In the genomic region with DNA sequence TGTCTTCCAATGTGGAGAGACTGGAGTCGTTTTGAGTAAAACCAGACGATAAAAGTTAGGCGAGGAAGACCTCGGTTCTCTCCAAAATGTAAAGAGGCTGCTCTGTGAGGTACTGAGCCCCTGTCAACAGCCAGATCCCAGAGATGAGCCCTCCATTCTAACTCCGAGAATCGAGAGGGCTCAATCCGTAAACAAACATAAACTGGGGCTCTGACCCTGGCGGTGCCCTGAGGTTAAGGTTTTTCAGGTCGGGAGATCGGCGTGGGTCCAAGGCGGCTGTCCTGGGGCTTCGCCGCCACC, we compare ENCODE assay signal across 8 cellular contexts. TPM values are rescaled to one million over a fixed set of nuclear protein-coding genes. Genes with fewer than 3 reads are reported as not detected.
A peak's percentile ranks its signal among the peaks of the same experiment; 100 is the strongest.
DNase-seq lines count a peak whose midpoint lies in the region; ATAC-seq, FAIRE-seq and TF ChIP-seq lines count a peak whose summit lies in the region.

No MANE protein-coding gene starts in this region.

- ATAC-seq in natural killer cell (peak in 1 of 3 donors; percentile 0), HG03095 (IDR thresholded peaks at IDR 0.05; ENCODE audit: unreplicated experiment) (no peak), HG03354 (IDR thresholded peaks at IDR 0.05; ENCODE audit: poor library complexity, severe bottlenecking, unreplicated experiment) (no peak)

- no peaks in the 10 kb centered on the region for H3K27me3 Mint-ChIP-seq in natural killer cell (ENCODE audit: low read depth in 2 of 2)

- no peak for TF ChIP-seq CTCF in choroid plexus epithelial cell (conservative IDR thresholded peaks at IDR 0.05; ENCODE audit: low read depth, low read length)
- TF ChIP-seq CTCF in natural killer cell (IDR thresholded peaks at IDR 0.05): no peak
- no peak for TF ChIP-seq CTCF in D721Med (IDR thresholded peaks at IDR 0.05; ENCODE audit: insufficient read depth, missing control alignments)

- peaks cover 50 to 64% of the 10 kb centered on the region in 2 donors for H3K4me1 Mint-ChIP-seq in natural killer cell

- H3K4me3 ChIP-seq in Jurkat, Clone E6-1 (ENCODE audit: low read length): peak overlapping the region; percentile 87
- peak overlapping the region; percentile 91 for H3K4me3 ChIP-seq in choroid plexus epithelial cell (ENCODE audit: low read depth, low read length)

- intact Hi-C loops in natural killer cell (cut with micrococcal nuclease): loop anchor here (1.0 kb wide), 1 partner anchor 628 kb away; the partner anchor contains the start of gene TRA2B

- no peaks in the 10 kb centered on the region for H3K36me3 Mint-ChIP-seq in natural killer cell

- no peaks in the 10 kb centered on the region for H3K9me3 Mint-ChIP-seq in natural killer cell

- DNase-seq in Daoy (ENCODE audit: low read depth) (peak; percentile 5), choroid plexus epithelial cell (ENCODE audit: low read depth) (peak; percentile 10), natural killer cell (no peak), D721Med (ENCODE audit: insufficient read length, low spot score) (no peak), NCI-H146 (lab: John Stamatoyannopoulos, UW) (no peak)
- DNase-seq in Jurkat, Clone E6-1 (ENCODE audit: low read depth, low spot score): no peak

- FAIRE-seq in D721Med (lab: Jason Lieb, UNC): no peak

- peak overlapping the region; percentile 97 for H3K4me3 Mint-ChIP-seq in natural killer cell

- peak overlapping the region; percentile 97 for H3K27ac Mint-ChIP-seq in natural killer cell

RNA-seq across cellular contexts. Expression of gene TBCCD1, which starts 0.4 kb away (rescaled TPM):
- total RNA-seq in Daoy (2014; rRNA removed; shearing (Covaris generic)): 15.9 and 17.7 TPM in 2 replicates
- 25.2 TPM for polyA plus RNA-seq in Jurkat, Clone E6-1 (2012; ENCODE audit: insufficient read depth, insufficient read length)
- total RNA-seq in natural killer cell: 10 to 100 TPM; 16.8 to 23.0 (median 20.3) TPM

RNA-seq across cellular contexts. Expression of gene DNAJB11, which starts 3.8 kb away (rescaled TPM):
- 137 and 142 TPM in 2 replicates for total RNA-seq in Daoy (2014; rRNA removed; shearing (Covaris generic))
- polyA plus RNA-seq in Jurkat, Clone E6-1 (2012; ENCODE audit: insufficient read depth, insufficient read length): 57.3 TPM
- 100 to 1,000 TPM in 2 of 3 donors, 10 to 100 TPM in 1; 85.9 to 112 (median 111) TPM for total RNA-seq in natural killer cell

RNA-seq across cellular contexts. Expression of gene CRYGS, which starts 22.5 kb away (rescaled TPM):
- total RNA-seq in Daoy (2014; rRNA removed; shearing (Covaris generic)): 0.51 and 2.6 TPM in 2 replicates
- 5.3 TPM for polyA plus RNA-seq in Jurkat, Clone E6-1 (2012; ENCODE audit: insufficient read depth, insufficient read length)
- total RNA-seq in natural killer cell: 1 to 10 TPM; 2.1 to 3.4 (median 2.5) TPM

RNA-seq across cellular contexts. Expression of gene AHSG, which starts 46.1 kb away (rescaled TPM):
- not detected in 2 replicates for total RNA-seq in Daoy (2014; rRNA removed; shearing (Covaris generic))
- not detected for polyA plus RNA-seq in Jurkat, Clone E6-1 (2012; ENCODE audit: insufficient read depth, insufficient read length)
- not detected for total RNA-seq in natural killer cell

Comparison
In these comparisons a context has a peak if more than half of its experiments do, and no peak if none do; other contexts are left out.
1. DNase-seq: peak in Daoy (single experiment) and choroid plexus epithelial cell (single experiment); none in Jurkat, Clone E6-1 (single experiment), natural killer cell (single experiment), D721Med (single experiment) and NCI-H146 (single experiment).